21 cellular contexts compared by ENCODE assay signal in genomic region chr3:73007992-73008712, GRCh38. TPM values are rescaled to one million over a fixed set of nuclear protein-coding genes. Genes with fewer than 3 reads are reported as not detected.
DNase-seq lines count a peak whose midpoint lies in the region; ATAC-seq and TF ChIP-seq lines count a peak whose summit lies in the region.
"Had no signal": no experiment of that assay in that cellular context is flagged by ENCODE, and none has a peak within 500 bp of the region (broad histone marks: within the 10 kb centered on the region; RNA-seq: fewer than 3 reads in every experiment).

No MANE protein-coding gene starts in this region.

- CTCF ChIA-PET in CD4-positive, alpha-beta memory T cell (lab: Charles Lee; ENCODE audit: partially characterized antibody) = interaction anchor here (0.8 to 3.0 kb wide), 3 partner anchors 10 to 1133 kb away, joined by 3 to 15 read pairs (median 4); no protein-coding TSS in a partner anchor

- peaks cover 49% of the 10 kb centered on the region for H3K4me1 Mint-ChIP-seq in T-helper 2 cell treated with Interferon-gamma antibody and Interleukin-4, amounts not matched to agents 5 μg/mL and 100 μg/mL, for 36 hours (ENCODE audit: low read depth)
- H3K4me1 Mint-ChIP-seq in CD4-positive, alpha-beta memory T cell = peaks cover 55 to 94% (median 71%) of the 10 kb centered on the region in 4 donors
- H3K4me1 Mint-ChIP-seq in activated T-helper 1 cell treated with anti-CD3 and anti-CD28 coated beads, Interleukin-12 subunit alpha, Interleukin-12 subunit beta, Interleukin-2, Interleukin-4 antibody, amounts not matched to agents 30 ng/mL and 10 ng/mL and 1 ng/mL, durations not matched to agents 14 hours and 24 hours and 36 hours (ENCODE audit: low read depth) = peaks cover 66% of the 10 kb centered on the region
- peaks cover 25% of the 10 kb centered on the region for H3K4me1 Mint-ChIP-seq in mesothelial cell of epicardium

- no peak for ATAC-seq in GM18870 (IDR thresholded peaks at IDR 0.05; ENCODE audit: unreplicated experiment)
- ATAC-seq: left lobe of liver, mucosa of descending colon had no signal

- H3K36me3 ChIP-seq in CD4-positive, alpha-beta memory T cell (ENCODE audit: insufficient read depth, low read length) = peaks cover 19% of the 10 kb centered on the region

- no peak for DNase-seq in T-helper 2 cell treated with Interferon-gamma antibody and Interleukin-4, amounts not matched to agents 5 μg/mL and 100 μg/mL, for 36 hours (ENCODE audit: low spot score)
- DNase-seq in T-helper 2 cell = no peak
- DNase-seq in CD4-positive, alpha-beta memory T cell = no peak
- no peak for DNase-seq in activated T-helper 1 cell treated with anti-CD3 and anti-CD28 coated beads, Interleukin-12 subunit alpha, Interleukin-12 subunit beta, Interleukin-2, Interleukin-4 antibody, amounts not matched to agents 30 ng/mL and 10 ng/mL and 1 ng/mL, durations not matched to agents 14 hours and 24 hours and 36 hours (ENCODE audit: low spot score)
- DNase-seq in mesothelial cell of epicardium (ENCODE audit: low spot score in 2 of 2, unreplicated experiment in 2 of 2) = no peak
- DNase-seq in hippocampal formation (lab: John Stamatoyannopoulos, UW) = no peak
- no peak for DNase-seq in GOT3 (lab: John Stamatoyannopoulos, UW)
- DNase-seq: activated naive CD4-positive, alpha-beta T cell treated with anti-CD3 and anti-CD28 coated beads, Interleukin-2, amount 50 U/mL, for 16 hours; COR-L47; effector memory CD4-positive, alpha-beta T cell; H9; mucosa of descending colon; NCI-H1105 treated with DMSO at 0.1 percent for 48 hours; NCI-H446 treated with DMSO at 0.1 percent for 48 hours; spleen; stimulated activated CD4-positive, alpha-beta T cell treated with anti-CD3 and anti-CD28 coated beads, Interleukin-4, amount 100 ng/mL, for 24 hours; T1000 had no signal

- H3K36me3 Mint-ChIP-seq in T-helper 2 cell treated with Interferon-gamma antibody and Interleukin-4, amounts not matched to agents 5 μg/mL and 100 μg/mL, for 36 hours (ENCODE audit: low read depth) = peaks cover 73% of the 10 kb centered on the region
- H3K36me3 Mint-ChIP-seq in CD4-positive, alpha-beta memory T cell = peaks cover 56 to 69% of the 10 kb centered on the region in 2 donors
- peaks cover 35% of the 10 kb centered on the region for H3K36me3 Mint-ChIP-seq in activated T-helper 1 cell treated with anti-CD3 and anti-CD28 coated beads, Interleukin-12 subunit alpha, Interleukin-12 subunit beta, Interleukin-2, Interleukin-4 antibody, amounts not matched to agents 30 ng/mL and 10 ng/mL and 1 ng/mL, durations not matched to agents 14 hours and 24 hours and 36 hours (ENCODE audit: low read depth)
- peaks cover 43% of the 10 kb centered on the region for H3K36me3 Mint-ChIP-seq in mesothelial cell of epicardium

- no peak overlapping the region for H3K4me3 Mint-ChIP-seq in T-helper 2 cell treated with Interferon-gamma antibody and Interleukin-4, amounts not matched to agents 5 μg/mL and 100 μg/mL, for 36 hours
- peak overlapping the region in 6 of 8 donors; percentile 25 to 66 (median 42) for H3K4me3 Mint-ChIP-seq in CD4-positive, alpha-beta memory T cell
- no peak overlapping the region for H3K4me3 Mint-ChIP-seq in activated T-helper 1 cell treated with anti-CD3 and anti-CD28 coated beads, Interleukin-12 subunit alpha, Interleukin-12 subunit beta, Interleukin-2, Interleukin-4 antibody, amounts not matched to agents 30 ng/mL and 10 ng/mL and 1 ng/mL, durations not matched to agents 14 hours and 24 hours and 36 hours
- H3K4me3 Mint-ChIP-seq in mesothelial cell of epicardium = no peak overlapping the region
- H3K4me3 Mint-ChIP-seq: H9 had no signal

- intact Hi-C loops in CD4-positive, alpha-beta memory T cell (cut with micrococcal nuclease) = no loop called here
- intact Hi-C loops in activated T-helper 1 cell treated with anti-CD3 and anti-CD28 coated beads, Interleukin-12 subunit alpha, Interleukin-12 subunit beta, Interleukin-2, Interleukin-4 antibody, amounts not matched to agents 30 ng/mL and 10 ng/mL and 1 ng/mL, durations not matched to agents 14 hours and 24 hours and 36 hours (cut with micrococcal nuclease) = loop anchor here (1.0 to 2.0 kb wide), 2 partner anchors 11 to 21 kb away; no protein-coding TSS in a partner anchor

- H3K27ac ChIP-seq in CD4-positive, alpha-beta memory T cell (ENCODE audit: low read depth, low read length) = no peak overlapping the region
- H3K27ac ChIP-seq: 22Rv1, esophagus muscularis mucosa, spleen had no signal

- H3K27me3 ChIP-seq in CD4-positive, alpha-beta memory T cell (ENCODE audit: insufficient read depth, low read length) = no peaks in the 10 kb centered on the region
- H3K27me3 ChIP-seq: esophagus muscularis mucosa, spleen had no signal

- peaks cover 88% of the 10 kb centered on the region for H3K4me1 ChIP-seq in CD4-positive, alpha-beta memory T cell (ENCODE audit: insufficient read depth, low read length)

- no peaks in the 10 kb centered on the region for H3K9me3 ChIP-seq in CD4-positive, alpha-beta memory T cell (ENCODE audit: control insufficient read depth in 1 of 2, low read length in 2 of 2)
- H3K9me3 ChIP-seq: esophagus muscularis mucosa, mucosa of descending colon, spleen had no signal

- POLR2A ChIA-PET in CD4-positive, alpha-beta memory T cell (lab: Charles Lee; ENCODE audit: partially characterized antibody) = interaction anchor here (1.0 kb wide), 1 partner anchor 11 kb away, joined by 4 read pairs; no protein-coding TSS in a partner anchor

- no peaks in the 10 kb centered on the region for H3K9me3 Mint-ChIP-seq in T-helper 2 cell treated with Interferon-gamma antibody and Interleukin-4, amounts not matched to agents 5 μg/mL and 100 μg/mL, for 36 hours
- no peaks in the 10 kb centered on the region for H3K9me3 Mint-ChIP-seq in CD4-positive, alpha-beta memory T cell
- no peaks in the 10 kb centered on the region for H3K9me3 Mint-ChIP-seq in activated T-helper 1 cell treated with anti-CD3 and anti-CD28 coated beads, Interleukin-12 subunit alpha, Interleukin-12 subunit beta, Interleukin-2, Interleukin-4 antibody, amounts not matched to agents 30 ng/mL and 10 ng/mL and 1 ng/mL, durations not matched to agents 14 hours and 24 hours and 36 hours
- peaks cover 4% of the 10 kb centered on the region for H3K9me3 Mint-ChIP-seq in mesothelial cell of epicardium
- H3K9me3 Mint-ChIP-seq: H9 had no signal

- H3K27ac Mint-ChIP-seq in T-helper 2 cell treated with Interferon-gamma antibody and Interleukin-4, amounts not matched to agents 5 μg/mL and 100 μg/mL, for 36 hours = peak overlapping the region; percentile 62
- H3K27ac Mint-ChIP-seq in CD4-positive, alpha-beta memory T cell = peak overlapping the region in 5 of 7 donors; percentile 3 to 80 (median 6)
- peak overlapping the region; percentile 56 for H3K27ac Mint-ChIP-seq in activated T-helper 1 cell treated with anti-CD3 and anti-CD28 coated beads, Interleukin-12 subunit alpha, Interleukin-12 subunit beta, Interleukin-2, Interleukin-4 antibody, amounts not matched to agents 30 ng/mL and 10 ng/mL and 1 ng/mL, durations not matched to agents 14 hours and 24 hours and 36 hours
- H3K27ac Mint-ChIP-seq in mesothelial cell of epicardium = peak overlapping the region; percentile 62

- no peak overlapping the region for H3K4me3 ChIP-seq in CD4-positive, alpha-beta memory T cell (ENCODE audit: low read length in 2 of 2)
- H3K4me3 ChIP-seq: esophagus muscularis mucosa, mucosa of descending colon, spleen had no signal

- no peak for TF ChIP-seq CTCF in mesothelial cell of epicardium (IDR thresholded peaks at IDR 0.05; ENCODE audit: unreplicated experiment)

- H3K27me3 Mint-ChIP-seq in T-helper 2 cell treated with Interferon-gamma antibody and Interleukin-4, amounts not matched to agents 5 μg/mL and 100 μg/mL, for 36 hours (ENCODE audit: low read depth) = no peaks in the 10 kb centered on the region
- H3K27me3 Mint-ChIP-seq in CD4-positive, alpha-beta memory T cell = no peaks in the 10 kb centered on the region
- H3K27me3 Mint-ChIP-seq in activated T-helper 1 cell treated with anti-CD3 and anti-CD28 coated beads, Interleukin-12 subunit alpha, Interleukin-12 subunit beta, Interleukin-2, Interleukin-4 antibody, amounts not matched to agents 30 ng/mL and 10 ng/mL and 1 ng/mL, durations not matched to agents 14 hours and 24 hours and 36 hours (ENCODE audit: insufficient read depth) = no peaks in the 10 kb centered on the region
- H3K27me3 Mint-ChIP-seq in mesothelial cell of epicardium (ENCODE audit: low read depth) = no peaks in the 10 kb centered on the region

RNA-seq across cellular contexts. Expression of gene PPP4R2, which starts 11.5 kb away (rescaled TPM):
- total RNA-seq in CD4-positive, alpha-beta memory T cell = 10 to 100 TPM; 71.8 to 77.0 TPM
- polyA plus RNA-seq in CD4-positive, alpha-beta memory T cell = 10 to 100 TPM; 30.7 to 37.2 TPM
- total RNA-seq in activated T-helper 1 cell treated with anti-CD3 and anti-CD28 coated beads, Interleukin-12 subunit alpha, Interleukin-12 subunit beta, Interleukin-2, Interleukin-4 antibody, amounts not matched to agents 30 ng/mL and 10 ng/mL and 1 ng/mL, durations not matched to agents 14 hours and 24 hours and 36 hours = 113 and 125 TPM in 2 replicates
- 111 to 117 TPM (median 116 TPM) in 3 replicates for total RNA-seq in mesothelial cell of epicardium

RNA-seq across cellular contexts. Expression of gene EBLN2, which starts 53.3 kb away (rescaled TPM):
- 10 to 100 TPM; 10.2 to 12.6 TPM for total RNA-seq in CD4-positive, alpha-beta memory T cell
- polyA plus RNA-seq in CD4-positive, alpha-beta memory T cell = 1 to 10 TPM; 1.5 to 2.2 TPM
- 8.4 and 9.6 TPM in 2 replicates for total RNA-seq in activated T-helper 1 cell treated with anti-CD3 and anti-CD28 coated beads, Interleukin-12 subunit alpha, Interleukin-12 subunit beta, Interleukin-2, Interleukin-4 antibody, amounts not matched to agents 30 ng/mL and 10 ng/mL and 1 ng/mL, durations not matched to agents 14 hours and 24 hours and 36 hours
- 10.5 to 11.3 TPM (median 10.7 TPM) in 3 replicates for total RNA-seq in mesothelial cell of epicardium

Comparison
In these comparisons a context has a peak if more than half of its experiments do, and no peak if none do; other contexts are left out.
1. H3K27ac Mint-ChIP-seq: peak in every context shown above with its lines; median percentile 62 in T-helper 2 cell treated with Interferon-gamma antibody and Interleukin-4, amounts not matched to agents 5 μg/mL and 100 μg/mL, for 36 hours; 62 in mesothelial cell of epicardium; 56 in activated T-helper 1 cell treated with anti-CD3 and anti-CD28 coated beads, Interleukin-12 subunit alpha, Interleukin-12 subunit beta, Interleukin-2, Interleukin-4 antibody, amounts not matched to agents 30 ng/mL and 10 ng/mL and 1 ng/mL, durations not matched to agents 14 hours and 24 hours and 36 hours; 6 in CD4-positive, alpha-beta memory T cell.
2. H3K4me3 Mint-ChIP-seq: peak in CD4-positive, alpha-beta memory T cell (6 of 8); none in T-helper 2 cell treated with Interferon-gamma antibody and Interleukin-4, amounts not matched to agents 5 μg/mL and 100 μg/mL, for 36 hours (single experiment), activated T-helper 1 cell treated with anti-CD3 and anti-CD28 coated beads, Interleukin-12 subunit alpha, Interleukin-12 subunit beta, Interleukin-2, Interleukin-4 antibody, amounts not matched to agents 30 ng/mL and 10 ng/mL and 1 ng/mL, durations not matched to agents 14 hours and 24 hours and 36 hours (single experiment) and mesothelial cell of epicardium (single experiment).